In genomic region chr10:100019824-100020160, GRCh38 we compare ENCODE assay signal across 14 cellular contexts. TPM values are rescaled to one million over a fixed set of nuclear protein-coding genes. Genes with fewer than 3 reads are reported as not detected.
A peak's percentile ranks its signal among the peaks of the same experiment; 100 is the strongest.
DNase-seq lines count a peak whose midpoint lies in the region; ATAC-seq, FAIRE-seq and TF ChIP-seq lines count a peak whose summit lies in the region.
"Had no signal": no experiment of that assay in that cellular context is flagged by ENCODE, and none has a peak within 500 bp of the region (broad histone marks: within the 10 kb centered on the region; RNA-seq: fewer than 3 reads in every experiment).

No MANE protein-coding gene starts in this region.

- in situ Hi-C loops in G401 (cut with HindIII; ENCODE audit: low sequenced_read_pairs): no loop called here

- CTCF ChIA-PET in Caco-2 (lab: Charles Lee): interaction anchor here (1.8 kb wide), 1 partner anchor 26 kb away, joined by 11 read pairs; no protein-coding TSS in a partner anchor

- BruUV-seq in Caco-2 (replicated peaks; lab: Mats Ljungman, UMichigan): TSS peak; percentile 64

- H3K9me3 Mint-ChIP-seq in Caco-2 (ENCODE audit: unreplicated experiment) (no peaks in the 10 kb centered on the region), HFFc6 (no peaks in the 10 kb centered on the region)
- H3K9me3 Mint-ChIP-seq: activated B cell treated with CpG ODN at 0.5 μM for 24 hours; activated T-cell treated with anti-CD3 and anti-CD28 coated beads, Interleukin-2, amount 50 U/mL, for 72 hours had no signal

- H3K27me3 Mint-ChIP-seq in Caco-2 (ENCODE audit: insufficient read depth, unreplicated experiment): no peaks in the 10 kb centered on the region
- peaks cover 3% of the 10 kb centered on the region; the same call in 1 of the 2 replicates for H3K27me3 Mint-ChIP-seq in HFFc6 (ENCODE audit: insufficient read depth)
- H3K27me3 Mint-ChIP-seq: activated B cell treated with CpG ODN at 0.5 μM for 24 hours had no signal

- H3K36me3 Mint-ChIP-seq in Caco-2 (ENCODE audit: insufficient read depth, unreplicated experiment) (peaks cover 4% of the 10 kb centered on the region), HFFc6 (ENCODE audit: low read depth) (no peaks in the 10 kb centered on the region)

- TF ChIP-seq CTCF in Caco-2 (IDR thresholded peaks at IDR 0.05; ENCODE audit: insufficient read depth in 1 of 2, low read depth in 1 of 2, low read length in 1 of 2, severe bottlenecking in 1 of 2, unreplicated experiment in 1 of 2): peak; percentile 38 to 60
- TF ChIP-seq CTCF in HFFc6 (IDR thresholded peaks at IDR 0.05): peak; percentile 45
- TF ChIP-seq CTCF in mucosa of descending colon (IDR thresholded peaks at IDR 0.05): no peak
- no peak for TF ChIP-seq CTCF in D721Med (IDR thresholded peaks at IDR 0.05; ENCODE audit: insufficient read depth, missing control alignments)

- H3K9me3 ChIP-seq in Caco-2 (no peaks in the 10 kb centered on the region), mucosa of descending colon (no peaks in the 10 kb centered on the region)

- intact Hi-C loops in Caco-2 (cut with micrococcal nuclease; ENCODE audit: unreplicated experiment): loop anchor here (1.0 kb wide), 3 partner anchors 9 to 27 kb away; no protein-coding TSS in a partner anchor
- intact Hi-C loops in mucosa of descending colon (cut with DNase I, micrococcal nuclease): no loop called here

- H3K4me3 ChIP-seq in Caco-2 (ENCODE audit: low read depth, low read length): no peak overlapping the region
- H3K4me3 ChIP-seq in mucosa of descending colon: no peak overlapping the region

- no peak for FAIRE-seq in D721Med (lab: Jason Lieb, UNC)
- FAIRE-seq: frontal cortex had no signal

- H3K4me3 Mint-ChIP-seq in Caco-2 (ENCODE audit: unreplicated experiment) (peak overlapping the region; percentile 60), HFFc6 (no peak overlapping the region)
- H3K4me3 Mint-ChIP-seq: activated B cell treated with CpG ODN at 0.5 μM for 24 hours; activated T-cell treated with anti-CD3 and anti-CD28 coated beads, Interleukin-2, amount 50 U/mL, for 72 hours had no signal

- H3K27ac Mint-ChIP-seq in Caco-2 (ENCODE audit: unreplicated experiment) (peak overlapping the region; percentile 27), HFFc6 (no peak overlapping the region)
- H3K27ac Mint-ChIP-seq: activated B cell treated with CpG ODN at 0.5 μM for 24 hours; activated T-cell treated with anti-CD3 and anti-CD28 coated beads, Interleukin-2, amount 50 U/mL, for 72 hours had no signal

- no peaks in the 10 kb centered on the region for H3K36me3 ChIP-seq in Caco-2 (ENCODE audit: control insufficient read depth, insufficient read depth, low read length)
- no peaks in the 10 kb centered on the region for H3K36me3 ChIP-seq in mucosa of descending colon (ENCODE audit: low read depth)

- POLR2A ChIA-PET in Caco-2 (lab: Charles Lee): no interaction called here

- peaks cover 10% of the 10 kb centered on the region for H3K4me1 Mint-ChIP-seq in Caco-2 (ENCODE audit: low read depth, unreplicated experiment)
- peaks cover 16% of the 10 kb centered on the region for H3K4me1 Mint-ChIP-seq in HFFc6 (ENCODE audit: low read depth)

- DNase-seq in Caco-2 (peak; percentile 78 to 81), HFFc6 (no peak), astrocyte of the hippocampus (ENCODE audit: low read depth, low spot score) (peak; percentile 29), mucosa of descending colon (no peak), CD1c-positive myeloid dendritic cell (ENCODE audit: extremely low spot score) (no peak), D721Med (ENCODE audit: insufficient read length, low spot score) (no peak), G401 (ENCODE audit: low spot score) (no peak)
- DNase-seq: activated B cell treated with CpG ODN at 0.5 μM for 24 hours; central memory CD4-positive, alpha-beta T cell; GF-D8; mammary epithelial cell had no signal

- peak; percentile 58 for ATAC-seq in mucosa of descending colon
- ATAC-seq in GM21576 (IDR thresholded peaks at IDR 0.05; ENCODE audit: unreplicated experiment): no peak

- H3K4me1 ChIP-seq in Caco-2 (peaks cover 21% of the 10 kb centered on the region), mucosa of descending colon (ENCODE audit: low read depth) (no peaks in the 10 kb centered on the region)

- no peaks in the 10 kb centered on the region for H3K27me3 ChIP-seq in Caco-2 (replicated peaks; ENCODE audit: control insufficient read depth, insufficient read depth, low read length)

RNA-seq across cellular contexts. Expression of gene DNMBP, which starts 10.0 kb away (rescaled TPM):
- total RNA-seq in Caco-2 (2022) (30.6 and 31.0 TPM in 2 replicates), mucosa of descending colon (10 to 100 TPM; 37.1 to 60.0 (median 48.3) TPM)
- 10 to 100 TPM; 24.9 to 44.7 (median 28.6) TPM for total RNA-seq in HFFc6 (2021; fragmentation: NEBNext Ultra II Directional; extraction: Animal tissue kit (Norgen Biotek cat#: 25700))
- total RNA-seq in G401 (2014; rRNA removed; shearing (Covaris generic)): 13.0 and 17.7 TPM in 2 replicates

Comparison
In these comparisons a context has a peak if more than half of its experiments do, and no peak if none do; other contexts are left out.
1. DNase-seq: peak in Caco-2 (2 of 2) and astrocyte of the hippocampus (single experiment); none in HFFc6 (single experiment), mucosa of descending colon (0 of 3), CD1c-positive myeloid dendritic cell (single experiment), D721Med (single experiment) and G401 (single experiment).
2. CTCF ChIP-seq: peak in Caco-2 (2 of 2) and HFFc6 (single experiment); none in mucosa of descending colon (single experiment) and D721Med (single experiment).